Comparison of ENCODE assay signal across 8 cellular contexts in genomic region chr20:1225263-1225728, GRCh38. TPM values are rescaled to one million over a fixed set of nuclear protein-coding genes. Genes with fewer than 3 reads are reported as not detected.
A peak's percentile ranks its signal among the peaks of the same experiment; 100 is the strongest.
DNase-seq lines count a peak whose midpoint lies in the region; ATAC-seq, FAIRE-seq and TF ChIP-seq lines count a peak whose summit lies in the region.

No MANE protein-coding gene starts in this region.

- H3K9me3 ChIP-seq in GM12878 (replicated peaks; ENCODE audit: control insufficient read depth, insufficient read depth, low read length) = no peaks in the 10 kb centered on the region
- H3K9me3 ChIP-seq in mesodermal cell (ENCODE audit: control insufficient read depth, low read length) = no peaks in the 10 kb centered on the region

- H3K36me3 ChIP-seq in GM12878 (ENCODE audit: control insufficient read depth in 2 of 2, insufficient read depth in 2 of 2, low read length in 1 of 2) (no peaks in the 10 kb centered on the region), mesodermal cell (ENCODE audit: control insufficient read depth, insufficient read depth, low read length) (no peaks in the 10 kb centered on the region)

- WGBS in GM12878 (ENCODE audit: insufficient coverage, insufficient replicate concordance, low lambda C conversion rate, missing lambda C conversion rate) = 20% methylated on average over 8 of the region's 26 CpGs
- WGBS in mesodermal cell (ENCODE audit: insufficient coverage in 2 of 2), 2 experiments = 0 to 1% methylated on average over 1 to 19 of the region's 26 CpGs

- no peak for TF ChIP-seq CTCF in GM12878 (IDR thresholded peaks at IDR 0.05 in 2 of 3, conservative IDR thresholded peaks at IDR 0.05 in 1 of 3; ENCODE audit: control insufficient read depth in 2 of 3, extremely low read depth in 1 of 3, insufficient read depth in 1 of 3, low read depth in 3 of 3, low read length in 3 of 3)

- SMC1A ChIA-PET in GM12878 (lab: Charles Lee; ENCODE audit: uncharacterized antibody, unreplicated experiment) = no interaction called here

- H3K4me3 ChIP-seq in GM12878 (no peak overlapping the region), mesodermal cell (ENCODE audit: extremely low read depth, insufficient read depth, low read length, poor library complexity, severe bottlenecking) (peak overlapping the region; percentile 40)

- H4K20me1 ChIP-seq in GM12878 (ENCODE audit: control insufficient read depth, insufficient read depth) = no peaks in the 10 kb centered on the region

- ATAC-seq in HG02981 (IDR thresholded peaks at IDR 0.05; ENCODE audit: unreplicated experiment) (peak; percentile 26), GM12878 (peak; percentile 52; the same call in 2 of the 3 replicates), HG02623 (IDR thresholded peaks at IDR 0.05; ENCODE audit: unreplicated experiment) (no peak)

- CTCF ChIA-PET in GM12878 (lab: Yijun Ruan, JAX) = interaction anchor here (1.0 kb wide), 1 partner anchor 12 kb away, joined by 3 read pairs; no protein-coding TSS in a partner anchor

- TF ChIP-seq RAD21 in GM12878 (IDR thresholded peaks at IDR 0.05; ENCODE audit: insufficient read depth, low read depth, low read length) = no peak

- BruUV-seq in GM12878 (replicated peaks; lab: Mats Ljungman, UMichigan) = no TSS peak

- H3K27ac ChIP-seq in GM12878 (ENCODE audit: control insufficient read depth, insufficient read depth) = no peak overlapping the region
- no peak overlapping the region for H3K27ac ChIP-seq in mesodermal cell (ENCODE audit: low read depth, low read length, severe bottlenecking)

- no peak for FAIRE-seq in GM12878 (lab: Jason Lieb, UNC)

- POLR2A ChIA-PET in GM12878 (lab: Charles Lee) = no interaction called here

- H3K4me2 ChIP-seq in GM12878 (ENCODE audit: control insufficient read depth, insufficient read depth) = no peak overlapping the region

- no peak overlapping the region for H3K9ac ChIP-seq in GM12878 (ENCODE audit: control insufficient read depth, insufficient read depth, low read length)

- TF ChIP-seq EP300 in GM12878 (IDR thresholded peaks at IDR 0.05; ENCODE audit: borderline replicate concordance in 1 of 2, control insufficient read depth in 1 of 2, low read depth in 2 of 2, low read length in 2 of 2) = no peak

- no peak overlapping the region for H2AFZ ChIP-seq in GM12878 (ENCODE audit: control insufficient read depth, low read depth, low read length)

- no peaks in the 10 kb centered on the region for H3K79me2 ChIP-seq in GM12878 (ENCODE audit: control insufficient read depth, insufficient read depth, low read length)

- no peaks in the 10 kb centered on the region for H3K4me1 ChIP-seq in GM12878 (ENCODE audit: control insufficient read depth, insufficient read depth, low read length)
- no peaks in the 10 kb centered on the region for H3K4me1 ChIP-seq in mesodermal cell (ENCODE audit: control insufficient read depth, insufficient read depth, low read length, poor library complexity, severe bottlenecking)

- peaks cover 0 to 2% of the 10 kb centered on the region in 2 experiments; a peak in 2 of 4 replicates for H3K27me3 ChIP-seq in GM12878 (replicated peaks in 1 of 2; ENCODE audit: control insufficient read depth in 2 of 2, insufficient read depth in 2 of 2, low read length in 1 of 2)

- intact Hi-C loops in GM12878 (cut with micrococcal nuclease; ENCODE audit: unreplicated experiment) = no loop called here

- RAD21 ChIA-PET in GM12878 (lab: Charles Lee; ENCODE audit: unreplicated experiment) = no interaction called here

- DNase-seq in ACHN (peak; percentile 24), GM12878 (ENCODE audit: low read depth, low spot score) (no peak), NCI-H446 (lab: John Stamatoyannopoulos, UW) (no peak), pons (ENCODE audit: low spot score) (no peak), iPS-NIHi7 (ENCODE audit: extremely low spot score) (no peak)

- no peak for TF ChIP-seq POLR2A in GM12878 (IDR thresholded peaks at IDR 0.05; ENCODE audit: low read depth, low read length)

- in situ Hi-C loops in ACHN (cut with HindIII; ENCODE audit: low pct_ligation_motif_present, low pct_unique_long_range_greater_than_20kb, low sequenced_read_pairs) (no loop called here), GM12878 (cut with MboI) (no loop called here)

RNA-seq across cellular contexts. Expression of gene RAD21L1, which starts 0.5 kb away (rescaled TPM):
- total RNA-seq in GM12878 (2013; cell fraction: nucleolus; rRNA removed) = 0.35 TPM in 1 of 2 replicates, not detected in the other
- total RNA-seq in GM12878 (2014; rRNA removed) (not detected in 2 replicates), GM12878 (2014; rRNA removed; fragmentation: Illumina TruSeq; extraction: Trizol) (not detected in 2 replicates), GM12878 (2021) (not detected in 2 replicates)
- not detected for polyA plus RNA-seq in GM12878 (2011; ENCODE audit: low read depth)
- polyA plus RNA-seq in GM12878 (2011; rRNA removed) (not detected in 2 replicates), GM12878 (2014; fragmentation: Illumina TruSeq; extraction: Trizol) (0.14 TPM in 1 of 2 replicates, not detected in the other), GM12878 (2014; fragmentation: Nextera tagmentation; extraction: Ambion mirVana) (not detected), GM12878 (2014; rRNA removed) (not detected in 2 replicates), GM12878 (2016; fragmentation: Nextera tagmentation; extraction: Ambion mirVana) (not detected)
- polyA plus RNA-seq in GM12878 (2011; cell fraction: cytosol; rRNA removed) = not detected in 2 replicates
- polyA plus RNA-seq in GM12878 (2011; cell fraction: nucleus; rRNA removed) = not detected in 2 replicates
- polyA plus RNA-seq in GM12878 (2012) = not detected in 2 replicates
- polyA minus RNA-seq in GM12878 (2011; rRNA and poly(A)+ RNA removed) = not detected in 2 replicates
- not detected in 2 replicates for polyA minus RNA-seq in GM12878 (2011; cell fraction: cytosol; rRNA and poly(A)+ RNA removed)
- not detected in 2 replicates for polyA minus RNA-seq in GM12878 (2011; cell fraction: nucleus; rRNA and poly(A)+ RNA removed)
- 0.88 TPM for polyA plus RNA-seq in mesodermal cell (2013, experiment 1 of 2)
- 0.66 TPM for polyA plus RNA-seq in mesodermal cell (2013, experiment 2 of 2)

RNA-seq across cellular contexts. Expression of gene C20orf202, which starts 22.0 kb away (rescaled TPM):
- 0.48 TPM in 1 of 2 replicates, not detected in the other for total RNA-seq in GM12878 (2013; cell fraction: nucleolus; rRNA removed)
- total RNA-seq in GM12878 (2014; rRNA removed) = not detected in 2 replicates
- not detected in 2 replicates for total RNA-seq in GM12878 (2014; rRNA removed; fragmentation: Illumina TruSeq; extraction: Trizol)
- not detected in 2 replicates for total RNA-seq in GM12878 (2021)
- not detected for polyA plus RNA-seq in GM12878 (2011; ENCODE audit: low read depth)
- 0.04 and 0.10 TPM in 2 replicates for polyA plus RNA-seq in GM12878 (2011; rRNA removed)
- polyA plus RNA-seq in GM12878 (2011; cell fraction: cytosol; rRNA removed) = 0.03 and 0.06 TPM in 2 replicates
- polyA plus RNA-seq in GM12878 (2011; cell fraction: nucleus; rRNA removed) = 0.07 TPM in 1 of 2 replicates, not detected in the other
- polyA plus RNA-seq in GM12878 (2012) = not detected in 2 replicates
- 0.04 TPM in 1 of 2 replicates, not detected in the other for polyA plus RNA-seq in GM12878 (2014; fragmentation: Illumina TruSeq; extraction: Trizol)
- not detected for polyA plus RNA-seq in GM12878 (2014; fragmentation: Nextera tagmentation; extraction: Ambion mirVana)
- 0.08 TPM in 1 of 2 replicates, not detected in the other for polyA plus RNA-seq in GM12878 (2014; rRNA removed)
- not detected for polyA plus RNA-seq in GM12878 (2016; fragmentation: Nextera tagmentation; extraction: Ambion mirVana)
- not detected in 2 replicates for polyA minus RNA-seq in GM12878 (2011; rRNA and poly(A)+ RNA removed)
- polyA minus RNA-seq in GM12878 (2011; cell fraction: cytosol; rRNA and poly(A)+ RNA removed) = not detected in 2 replicates
- polyA minus RNA-seq in GM12878 (2011; cell fraction: nucleus; rRNA and poly(A)+ RNA removed) = not detected in 2 replicates
- 0.66 TPM for polyA plus RNA-seq in mesodermal cell (2013, experiment 1 of 2)
- polyA plus RNA-seq in mesodermal cell (2013, experiment 2 of 2) = not detected

RNA-seq across cellular contexts. Expression of gene TMEM74B, which starts 40.5 kb away (rescaled TPM):
- 0.48 TPM in 1 of 2 replicates, not detected in the other for total RNA-seq in GM12878 (2013; cell fraction: nucleolus; rRNA removed)
- not detected in 2 replicates for total RNA-seq in GM12878 (2014; rRNA removed)
- not detected in 2 replicates for total RNA-seq in GM12878 (2014; rRNA removed; fragmentation: Illumina TruSeq; extraction: Trizol)
- not detected in 2 replicates for total RNA-seq in GM12878 (2021)
- polyA plus RNA-seq in GM12878 (2011; ENCODE audit: low read depth) = not detected
- 0.06 and 0.07 TPM in 2 replicates for polyA plus RNA-seq in GM12878 (2011; rRNA removed)
- polyA plus RNA-seq in GM12878 (2011; cell fraction: cytosol; rRNA removed) = 0.03 TPM in 1 of 2 replicates, not detected in the other
- 0.38 and 1.1 TPM in 2 replicates for polyA plus RNA-seq in GM12878 (2011; cell fraction: nucleus; rRNA removed)
- polyA plus RNA-seq in GM12878 (2012) = 0.28 and 0.65 TPM in 2 replicates
- not detected in 2 replicates for polyA plus RNA-seq in GM12878 (2014; fragmentation: Illumina TruSeq; extraction: Trizol)
- not detected for polyA plus RNA-seq in GM12878 (2014; fragmentation: Nextera tagmentation; extraction: Ambion mirVana)
- polyA plus RNA-seq in GM12878 (2014; rRNA removed) = not detected in 2 replicates
- polyA plus RNA-seq in GM12878 (2016; fragmentation: Nextera tagmentation; extraction: Ambion mirVana) = not detected
- polyA minus RNA-seq in GM12878 (2011; rRNA and poly(A)+ RNA removed) = not detected in 2 replicates
- not detected in 2 replicates for polyA minus RNA-seq in GM12878 (2011; cell fraction: cytosol; rRNA and poly(A)+ RNA removed)
- polyA minus RNA-seq in GM12878 (2011; cell fraction: nucleus; rRNA and poly(A)+ RNA removed) = 0.36 TPM in 1 of 2 replicates, not detected in the other
- polyA plus RNA-seq in mesodermal cell (2013, experiment 1 of 2) = 14.7 TPM
- polyA plus RNA-seq in mesodermal cell (2013, experiment 2 of 2) = 11.1 TPM

RNA-seq across cellular contexts. Expression of gene SNPH, which starts 40.8 kb away (rescaled TPM):
- total RNA-seq in GM12878 (2013; cell fraction: nucleolus; rRNA removed) = 0.27 and 0.34 TPM in 2 replicates
- 0.45 and 0.49 TPM in 2 replicates for total RNA-seq in GM12878 (2014; rRNA removed)
- 0.13 and 0.14 TPM in 2 replicates for total RNA-seq in GM12878 (2014; rRNA removed; fragmentation: Illumina TruSeq; extraction: Trizol)
- total RNA-seq in GM12878 (2021) = 0.31 and 0.53 TPM in 2 replicates
- polyA plus RNA-seq in GM12878 (2011; ENCODE audit: low read depth) = 0.07 TPM
- not detected in 2 replicates for polyA plus RNA-seq in GM12878 (2011; rRNA removed)
- 0.01 and 0.02 TPM in 2 replicates for polyA plus RNA-seq in GM12878 (2011; cell fraction: cytosol; rRNA removed)
- polyA plus RNA-seq in GM12878 (2011; cell fraction: nucleus; rRNA removed) = 0.09 and 0.18 TPM in 2 replicates
- 0.09 and 0.14 TPM in 2 replicates for polyA plus RNA-seq in GM12878 (2012)
- polyA plus RNA-seq in GM12878 (2014; fragmentation: Illumina TruSeq; extraction: Trizol) = 0.05 and 0.15 TPM in 2 replicates
- under 1 TPM in 1 of 2 experiments, not detected in 1; 0.02 TPM for polyA plus RNA-seq in GM12878 (2014; fragmentation: Nextera tagmentation; extraction: Ambion mirVana)
- 0.27 and 0.40 TPM in 2 replicates for polyA plus RNA-seq in GM12878 (2014; rRNA removed)
- under 1 TPM; 0.37 to 0.44 TPM for polyA plus RNA-seq in GM12878 (2016; fragmentation: Nextera tagmentation; extraction: Ambion mirVana)
- polyA minus RNA-seq in GM12878 (2011; rRNA and poly(A)+ RNA removed) = not detected in 2 replicates
- polyA minus RNA-seq in GM12878 (2011; cell fraction: cytosol; rRNA and poly(A)+ RNA removed) = 0.53 TPM in 1 of 2 replicates, not detected in the other
- polyA minus RNA-seq in GM12878 (2011; cell fraction: nucleus; rRNA and poly(A)+ RNA removed) = not detected in 2 replicates
- 6.2 TPM for polyA plus RNA-seq in mesodermal cell (2013, experiment 1 of 2)
- polyA plus RNA-seq in mesodermal cell (2013, experiment 2 of 2) = 6.0 TPM
